20 cellular contexts compared by ENCODE assay signal in the genomic region with DNA sequence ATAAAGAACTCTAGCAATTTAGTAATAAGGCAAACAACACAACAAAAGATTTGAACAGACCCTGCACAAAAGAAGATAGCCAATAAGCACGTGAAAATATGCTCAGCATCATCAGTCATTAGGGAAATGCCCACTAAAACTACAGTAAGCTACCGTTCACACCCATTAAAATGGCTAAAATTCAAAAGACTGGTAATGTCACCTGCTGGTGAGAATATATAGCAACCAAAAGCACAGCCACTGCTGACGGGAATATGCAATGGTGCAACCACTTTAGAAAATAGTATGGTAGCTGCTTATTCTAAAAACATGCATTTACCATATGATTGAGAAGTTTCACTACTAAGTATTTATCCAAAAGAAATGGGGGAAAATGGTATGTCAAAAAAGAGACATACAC.
"Had no signal": no experiment of that assay in that cellular context is flagged by ENCODE, and none has a peak within 500 bp of the region (broad histone marks: within the 10 kb centered on the region; RNA-seq: fewer than 3 reads in every experiment).

No MANE protein-coding gene starts in this region.

- ATAC-seq: activated CD8-positive, alpha-beta T cell treated with anti-CD3 and anti-CD28 coated beads, Interleukin-2, amount 10 ng/mL, durations not matched to agents 7 days and 5 days; body of pancreas; heart right ventricle; left colon; stimulated activated naive CD8-positive, alpha-beta T cell treated with anti-CD3 and anti-CD28 coated beads, Interleukin-15, Interleukin-2, amounts not matched to agents 100 U/mL and 50 U/mL, for 24 hours had no signal

- H3K27ac ChIP-seq: body of pancreas, cardiac muscle cell, esophagus squamous epithelium, heart right ventricle, neutrophil, ovary, prostate gland, right atrium auricular region, thyroid gland had no signal

- DNase-seq: activated CD4-positive, alpha-beta T cell treated with anti-CD3 and anti-CD28 coated beads for 1 hour; activated CD4-positive, alpha-beta T cell treated with anti-CD3 and anti-CD28 coated beads, Interleukin-2, amount 50 U/mL, for 1 hour; activated CD8-positive, alpha-beta T cell treated with anti-CD3 and anti-CD28 coated beads, Interleukin-2, amount 10 ng/mL, durations not matched to agents 7 days and 5 days; activated gamma-delta T cell; anterior cingulate cortex; body of pancreas; cortex of kidney; endodermal cell; esophagus squamous epithelium; heart right ventricle; left colon; ovary; stimulated activated CD4-positive, alpha-beta T cell treated with anti-CD3 and anti-CD28 coated beads, Interleukin-4, amount 100 ng/mL, for 24 hours; stimulated activated naive CD8-positive, alpha-beta T cell treated with anti-CD3 and anti-CD28 coated beads, Interleukin-15, Interleukin-2, amounts not matched to agents 100 U/mL and 50 U/mL, for 24 hours; substantia nigra; thyroid gland had no signal

- H3K4me3 ChIP-seq: body of pancreas, cardiac muscle cell, esophagus squamous epithelium, heart right ventricle, ovary, prostate gland, right atrium auricular region, thyroid gland had no signal

- H3K27me3 ChIP-seq: body of pancreas, cardiac muscle cell, esophagus squamous epithelium, heart right ventricle, neutrophil, ovary, right atrium auricular region, thyroid gland had no signal

- H3K36me3 ChIP-seq: cardiac muscle cell, esophagus squamous epithelium, heart right ventricle, neutrophil, ovary, prostate gland, right atrium auricular region, thyroid gland had no signal

- H3K9me3 ChIP-seq: neutrophil, ovary, prostate gland, thyroid gland had no signal

- H3K4me1 ChIP-seq: body of pancreas, esophagus squamous epithelium, prostate gland, thyroid gland had no signal
